In the genomic region with DNA sequence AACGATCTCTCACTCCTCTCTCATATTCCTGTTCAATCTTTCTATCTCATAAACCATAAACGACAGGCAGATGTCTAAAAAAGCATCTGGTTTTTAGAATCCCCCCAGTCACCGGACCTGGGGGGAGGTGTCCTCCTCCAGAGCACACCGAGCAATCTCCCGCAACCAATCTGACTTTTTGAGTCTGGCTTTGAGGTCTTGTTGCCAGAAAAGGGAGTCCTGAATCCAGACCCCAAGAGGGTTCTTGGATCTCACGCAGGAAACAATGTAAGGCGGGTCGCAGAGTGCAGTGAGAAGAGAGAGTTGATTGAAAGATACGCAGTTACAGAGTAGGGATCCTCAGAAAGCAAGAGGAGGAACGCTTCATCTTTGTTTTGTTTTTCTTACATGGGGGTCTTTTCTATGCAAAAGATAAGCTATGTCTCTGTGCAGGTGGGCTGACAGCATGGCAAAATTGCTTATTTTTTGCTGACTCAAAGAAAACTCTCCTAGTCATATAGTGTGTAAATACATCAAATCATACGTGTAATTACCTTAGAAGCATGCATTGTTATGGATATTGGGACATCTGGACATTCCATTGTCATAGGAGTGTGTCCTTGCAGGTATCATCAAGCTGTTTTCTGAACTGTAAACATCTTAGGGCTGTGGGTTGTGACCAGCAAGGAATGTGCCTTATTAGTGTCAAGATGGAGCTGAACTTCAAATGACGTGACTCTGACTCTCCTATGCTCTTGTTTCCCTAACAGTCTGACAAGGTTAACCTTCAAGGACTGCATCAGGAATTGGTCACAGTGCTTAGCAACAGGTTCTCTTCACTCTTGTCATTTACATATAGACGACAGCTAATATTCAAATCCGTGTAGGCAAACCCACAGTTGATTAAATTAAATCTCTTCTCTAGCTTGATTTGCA, we compare ENCODE assay signal across 12 cellular contexts.
DNase-seq lines count a peak whose midpoint lies in the region; ATAC-seq and TF ChIP-seq lines count a peak whose summit lies in the region.
"Had no signal": no experiment of that assay in that cellular context is flagged by ENCODE, and none has a peak within 500 bp of the region (broad histone marks: within the 10 kb centered on the region; RNA-seq: fewer than 3 reads in every experiment).

No MANE protein-coding gene starts in this region.

- peak overlapping the region; percentile 78 for H3K18ac ChIP-seq in mesendoderm (ENCODE audit: low read length)

- in situ Hi-C loops in mammary epithelial cell (cut with MboI; ENCODE audit: low sequenced_read_pairs in 2 of 2) = loop anchor here (5.0 to 25.0 kb wide), 4 partner anchors 324 to 476 kb away; no protein-coding TSS in a partner anchor

- H3K36me3 ChIP-seq in cardiac muscle cell = no peaks in the 10 kb centered on the region
- H3K36me3 ChIP-seq in mammary epithelial cell (ENCODE audit: insufficient read depth, low read length) = no peaks in the 10 kb centered on the region
- H3K36me3 ChIP-seq in mesendoderm (ENCODE audit: control insufficient read depth, insufficient read depth, low read length) = no peaks in the 10 kb centered on the region
- H3K36me3 ChIP-seq: spleen, tibial artery had no signal

- no peak overlapping the region for H3K4ac ChIP-seq in mesendoderm (ENCODE audit: low read depth, low read length)

- WGBS in mammary epithelial cell (ENCODE audit: low coverage, missing lambda C conversion rate) = 75% methylated on average over 13 of the region's 14 CpGs
- WGBS in mesendoderm (ENCODE audit: extremely low coverage, insufficient coverage, low lambda C conversion rate) = no CpG with 5 or more reads among the region's 14 CpGs

- TF ChIP-seq CTCF in cardiac muscle cell (IDR thresholded peaks at IDR 0.05; ENCODE audit: low read depth, low read length) (no peak), mammary epithelial cell (conservative IDR thresholded peaks at IDR 0.05 in 1 of 2, IDR thresholded peaks at IDR 0.05 in 1 of 2; ENCODE audit: extremely low read depth in 1 of 2, insufficient read depth in 1 of 2, low read depth in 1 of 2, low read length in 2 of 2) (no peak), coronary artery (IDR thresholded peaks at IDR 0.05) (no peak)

- ATAC-seq in Right ventricle myocardium superior (ENCODE audit: poor library complexity) = no peak
- no peak for ATAC-seq in HG02763 (IDR thresholded peaks at IDR 0.05; ENCODE audit: unreplicated experiment)

- H4K8ac ChIP-seq in mesendoderm (ENCODE audit: low read depth, low read length) = no peak overlapping the region

- no peak overlapping the region for H4K5ac ChIP-seq in mesendoderm (ENCODE audit: low read length)

- peak overlapping the region; percentile 61 for H2BK15ac ChIP-seq in mesendoderm (replicated peaks; ENCODE audit: low read depth)

- intact Hi-C loops in Right ventricle myocardium superior (cut with DNase I) = no loop called here
- intact Hi-C loops in mammary epithelial cell (cut with micrococcal nuclease) = loop anchor here (5.0 to 10.0 kb wide), 2 partner anchors 104 to 706 kb away; no protein-coding TSS in a partner anchor

- H3K56ac ChIP-seq in mesendoderm (ENCODE audit: low read length) = peak overlapping the region; percentile 8

- H2AK5ac ChIP-seq in mesendoderm (ENCODE audit: low read length) = no peak overlapping the region

- BruUV-seq in mammary epithelial cell (replicated peaks; lab: Mats Ljungman, UMichigan) = no TSS peak

- no peak overlapping the region for H3K27ac ChIP-seq in cardiac muscle cell
- H3K27ac ChIP-seq in mammary epithelial cell (ENCODE audit: insufficient read depth, low read depth, low read length) = no peak overlapping the region
- peak overlapping the region; percentile 13 for H3K27ac ChIP-seq in mesendoderm (ENCODE audit: low read depth, low read length)
- no peak overlapping the region for H3K27ac ChIP-seq in coronary artery
- H3K27ac ChIP-seq: spleen, tibial artery had no signal

- no peak overlapping the region for H2BK120ac ChIP-seq in mesendoderm (ENCODE audit: low read depth, low read length)

- no peak overlapping the region for H3K9ac ChIP-seq in mammary epithelial cell (ENCODE audit: insufficient read depth, low read length)
- H3K9ac ChIP-seq in mesendoderm (ENCODE audit: low read length) = peak overlapping the region; percentile 3

- H4K20me1 ChIP-seq in mammary epithelial cell (ENCODE audit: insufficient read depth, low read length) = no peaks in the 10 kb centered on the region

- no peaks in the 10 kb centered on the region for H3K79me2 ChIP-seq in mammary epithelial cell (ENCODE audit: insufficient read depth, low read length)
- no peaks in the 10 kb centered on the region for H3K79me2 ChIP-seq in mesendoderm (ENCODE audit: control insufficient read depth, insufficient read depth, low read length)

- H3K27me3 ChIP-seq in cardiac muscle cell (no peaks in the 10 kb centered on the region), mammary epithelial cell (ENCODE audit: insufficient read depth, low read length) (no peaks in the 10 kb centered on the region), mesendoderm (ENCODE audit: insufficient read depth, low read length, poor library complexity) (no peaks in the 10 kb centered on the region)
- H3K27me3 ChIP-seq: tibial artery had no signal

- peak overlapping the region; percentile 57 for H2AFZ ChIP-seq in mammary epithelial cell (ENCODE audit: low read depth, low read length)

- H2BK5ac ChIP-seq in mesendoderm (ENCODE audit: low read length) = peak overlapping the region; percentile 40

- H3K9me3 ChIP-seq in cardiac muscle cell (ENCODE audit: low read depth) (no peaks in the 10 kb centered on the region), mammary epithelial cell (replicated peaks; ENCODE audit: insufficient read depth, low read length) (no peaks in the 10 kb centered on the region)
- H3K9me3 ChIP-seq: spleen, tibial artery had no signal

- CTCF ChIA-PET in mammary epithelial cell (lab: Charles Lee; ENCODE audit: low non-redundant PET) = interaction anchor here (0.6 to 1.1 kb wide), 4 partner anchors 160 to 325 kb away, joined by 3 to 7 read pairs (median 4); partner anchors contain the start of gene DAPK1

- DNase-seq in cardiac muscle cell (ENCODE audit: low read depth in 1 of 2, low spot score in 1 of 2) = peak in 1 of 2 donors; percentile 11
- DNase-seq in Right ventricle myocardium superior = no peak
- no peak for DNase-seq in mammary epithelial cell
- peak; percentile 56 for DNase-seq in mesendoderm
- no peak for DNase-seq in coronary artery (ENCODE audit: low spot score)
- DNase-seq in RKO (ENCODE audit: low spot score) = no peak
- DNase-seq in stimulated activated CD4-positive, alpha-beta T cell treated with anti-CD3 and anti-CD28 coated beads, Interleukin-4, amount 100 ng/mL, for 4 hours = no peak
- DNase-seq: activated CD4-positive, alpha-beta T cell treated with anti-CD3 and anti-CD28 coated beads for 4 hours; naive B cell; spleen; tibial artery had no signal

- peak overlapping the region; percentile 30 for H3K4me3 ChIP-seq in cardiac muscle cell
- H3K4me3 ChIP-seq in mammary epithelial cell (replicated peaks in 1 of 3; ENCODE audit: insufficient read depth in 1 of 3, low read depth in 2 of 3, low read length in 3 of 3) = no peak overlapping the region
- no peak overlapping the region for H3K4me3 ChIP-seq in mesendoderm (ENCODE audit: low read length)
- no peak overlapping the region for H3K4me3 ChIP-seq in coronary artery

- peaks cover 13% of the 10 kb centered on the region for H3K4me1 ChIP-seq in cardiac muscle cell (ENCODE audit: low read depth)
- H3K4me1 ChIP-seq in mammary epithelial cell (ENCODE audit: insufficient read depth, low read length) = peaks cover 16% of the 10 kb centered on the region
- H3K4me1 ChIP-seq in mesendoderm (ENCODE audit: control insufficient read depth, low read depth, low read length) = peaks cover 8% of the 10 kb centered on the region

- H3K4me2 ChIP-seq in mammary epithelial cell (ENCODE audit: insufficient read depth, low read depth, low read length) = peak overlapping the region; percentile 80
- peak overlapping the region; percentile 55 for H3K4me2 ChIP-seq in mesendoderm (ENCODE audit: low read length)

- dilution Hi-C loops in mammary epithelial cell (cut with HindIII; ENCODE audit: low sequenced_read_pairs) = no loop called here

- no peaks in the 10 kb centered on the region for H3K79me1 ChIP-seq in mesendoderm (ENCODE audit: low read length)

- H3K23ac ChIP-seq in mesendoderm (ENCODE audit: low read length) = no peak overlapping the region
